In the genomic region with DNA sequence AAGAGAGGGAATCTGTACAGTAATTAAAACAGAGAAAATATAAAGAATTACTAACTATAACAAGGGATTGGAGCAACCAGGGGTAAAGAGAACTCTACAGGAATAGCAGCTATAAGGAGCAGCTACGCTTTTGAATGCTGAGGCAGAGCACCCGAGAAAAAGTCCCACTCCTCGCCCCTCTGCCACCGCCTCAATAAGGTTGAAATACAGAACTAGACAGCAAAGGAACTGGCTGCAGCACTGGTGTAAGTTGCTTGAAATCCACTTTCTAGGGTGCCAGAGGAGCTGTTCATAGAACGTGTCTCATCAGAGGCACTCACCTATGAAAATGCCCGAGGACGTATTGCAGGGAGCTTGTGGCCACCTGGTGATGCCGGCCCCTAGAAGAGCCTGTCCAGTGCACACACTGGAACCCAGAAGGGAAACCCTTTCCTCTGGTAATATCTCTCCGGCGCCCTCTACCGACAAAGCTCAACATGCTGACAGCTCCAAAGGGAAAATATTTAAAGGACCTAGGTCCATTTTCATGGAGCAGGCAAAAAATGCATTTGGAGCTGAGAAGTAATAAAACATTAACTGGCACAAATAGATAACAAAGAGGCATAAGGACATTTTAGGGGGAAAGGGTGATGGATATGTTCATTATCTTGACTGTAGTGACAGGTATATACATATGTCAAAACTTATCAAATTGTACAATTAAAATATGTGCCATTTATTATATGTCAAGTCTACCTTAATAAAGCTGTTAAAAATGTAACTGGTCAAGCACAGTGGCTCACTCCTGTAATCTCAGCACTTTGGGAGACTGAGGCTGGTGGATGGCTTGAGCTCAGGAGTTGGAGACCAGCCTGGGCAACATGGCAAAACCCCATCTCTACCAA, we compare ENCODE assay signal across 8 cellular contexts.
A peak's percentile ranks its signal among the peaks of the same experiment; 100 is the strongest.
DNase-seq lines count a peak whose midpoint lies in the region; ATAC-seq and TF ChIP-seq lines count a peak whose summit lies in the region.

No MANE protein-coding gene starts in this region.

- H3K27ac Mint-ChIP-seq in activated CD4-positive, alpha-beta T cell treated with anti-CD3 and anti-CD28 coated beads, Interleukin-2, amount 10 ng/mL, durations not matched to agents 24 days and 14 days: no peak overlapping the region
- no peak overlapping the region for H3K27ac Mint-ChIP-seq in stimulated activated memory B cell treated with anti-CD40 and anti-IgM and Interleukin-4, amounts not matched to agents 10 μg/mL and 1 μg/mL and 100 μg/mL, for 72 hours

- no peaks in the 10 kb centered on the region for H3K36me3 Mint-ChIP-seq in activated CD4-positive, alpha-beta T cell treated with anti-CD3 and anti-CD28 coated beads, Interleukin-2, amount 10 ng/mL, durations not matched to agents 24 days and 14 days (ENCODE audit: low read depth)
- no peaks in the 10 kb centered on the region for H3K36me3 Mint-ChIP-seq in stimulated activated memory B cell treated with anti-CD40 and anti-IgM and Interleukin-4, amounts not matched to agents 10 μg/mL and 1 μg/mL and 100 μg/mL, for 72 hours

- H3K4me3 Mint-ChIP-seq in activated CD4-positive, alpha-beta T cell treated with anti-CD3 and anti-CD28 coated beads, Interleukin-2, amount 10 ng/mL, durations not matched to agents 24 days and 14 days: no peak overlapping the region
- H3K4me3 Mint-ChIP-seq in stimulated activated memory B cell treated with anti-CD40 and anti-IgM and Interleukin-4, amounts not matched to agents 10 μg/mL and 1 μg/mL and 100 μg/mL, for 72 hours: no peak overlapping the region

- no peaks in the 10 kb centered on the region for H3K4me1 ChIP-seq in HEK293 (ENCODE audit: control insufficient read depth, insufficient read depth, low read length)

- peaks cover 13% of the 10 kb centered on the region for H3K27me3 Mint-ChIP-seq in activated CD4-positive, alpha-beta T cell treated with anti-CD3 and anti-CD28 coated beads, Interleukin-2, amount 10 ng/mL, durations not matched to agents 24 days and 14 days
- H3K27me3 Mint-ChIP-seq in stimulated activated memory B cell treated with anti-CD40 and anti-IgM and Interleukin-4, amounts not matched to agents 10 μg/mL and 1 μg/mL and 100 μg/mL, for 72 hours: peaks cover 9% of the 10 kb centered on the region

- no peaks in the 10 kb centered on the region for H3K36me3 ChIP-seq in HEK293 (ENCODE audit: control insufficient read depth in 2 of 2, insufficient read depth in 1 of 2, low read length in 2 of 2)

- H3K27ac ChIP-seq in HEK293 (ENCODE audit: extremely low read depth, low read depth, low read length): no peak overlapping the region

- H3K9me3 Mint-ChIP-seq in activated CD4-positive, alpha-beta T cell treated with anti-CD3 and anti-CD28 coated beads, Interleukin-2, amount 10 ng/mL, durations not matched to agents 24 days and 14 days: no peaks in the 10 kb centered on the region
- no peaks in the 10 kb centered on the region for H3K9me3 Mint-ChIP-seq in stimulated activated memory B cell treated with anti-CD40 and anti-IgM and Interleukin-4, amounts not matched to agents 10 μg/mL and 1 μg/mL and 100 μg/mL, for 72 hours

- DNase-seq in activated T-cell treated with anti-CD3 and anti-CD28 coated beads for 24 hours (ENCODE audit: low read depth) (peak; percentile 1), NCI-H1694 treated with DMSO at 0.1 percent for 48 hours (lab: John Stamatoyannopoulos, UW) (peak; percentile 30), fibroblast of the aortic adventitia (ENCODE audit: low read depth) (peak; percentile 78), omental fat pad (ENCODE audit: low spot score) (peak; percentile 65)
- DNase-seq in activated T-cell treated with anti-CD3 and anti-CD28 coated beads, Interleukin-2, amount 50 U/mL, for 1 hour: no peak
- peak; percentile 80 for DNase-seq in activated CD4-positive, alpha-beta T cell treated with anti-CD3 and anti-CD28 coated beads, Interleukin-2, amount 10 ng/mL, durations not matched to agents 24 days and 14 days

- CTCF ChIA-PET in HEK293 (lab: Yijun Ruan, JAX): interaction anchor here (0.5 to 8.5 kb wide), 67 partner anchors 9 to 1875 kb away, joined by 3 to 215 read pairs (median 4); no protein-coding TSS in a partner anchor

- no peak overlapping the region for H3K4me3 ChIP-seq in HEK293 (ENCODE audit: low read depth, low read length)
- H3K4me3 ChIP-seq in fibroblast of the aortic adventitia (ENCODE audit: low read depth, low read length): no peak overlapping the region

- no peaks in the 10 kb centered on the region for H3K4me1 Mint-ChIP-seq in activated CD4-positive, alpha-beta T cell treated with anti-CD3 and anti-CD28 coated beads, Interleukin-2, amount 10 ng/mL, durations not matched to agents 24 days and 14 days
- H3K4me1 Mint-ChIP-seq in stimulated activated memory B cell treated with anti-CD40 and anti-IgM and Interleukin-4, amounts not matched to agents 10 μg/mL and 1 μg/mL and 100 μg/mL, for 72 hours: no peaks in the 10 kb centered on the region

- intact Hi-C loops in activated CD4-positive, alpha-beta T cell treated with anti-CD3 and anti-CD28 coated beads, Interleukin-2, amount 10 ng/mL, durations not matched to agents 24 days and 14 days (cut with micrococcal nuclease): loop anchor here (5.0 kb wide), 1 partner anchor 111 kb away; no protein-coding TSS in a partner anchor

- no peak for ATAC-seq in omental fat pad (ENCODE audit: low FRiP score)
- no peak for ATAC-seq in stimulated activated memory B cell treated with anti-CD40 and anti-IgM and Interleukin-4, amounts not matched to agents 10 μg/mL and 1 μg/mL and 100 μg/mL, for 72 hours

- POLR2A ChIA-PET in HEK293 (lab: Yijun Ruan, JAX): interaction anchor here (0.5 to 1.4 kb wide), 2 partner anchors 113 to 157 kb away, joined by 6 to 11 read pairs; no protein-coding TSS in a partner anchor

- no peaks in the 10 kb centered on the region for H3K9me3 ChIP-seq in HEK293 (ENCODE audit: control insufficient read depth, insufficient read depth, low read depth, low read length)

- TF ChIP-seq CTCF in HEK293 (tag by site-specific recombination; IDR thresholded peaks at IDR 0.05) (no peak), fibroblast of the aortic adventitia (IDR thresholded peaks at IDR 0.05; ENCODE audit: insufficient read depth, low read length) (peak; percentile 86), omental fat pad (IDR thresholded peaks at IDR 0.05) (no peak)

TF ChIP-seq in HEK293, 187 proteins besides CTCF, POLR2A, EP300 and RAD21:
- TF ChIP-seq IKZF3 (tag by site-specific recombination; IDR thresholded peaks at IDR 0.05) (peak; percentile 28; the same call in 1 of the 2 replicates), ZNF514 (tag by site-specific recombination; IDR thresholded peaks at IDR 0.05) (no peak), ZNF654 (tag by site-specific recombination; IDR thresholded peaks at IDR 0.05; ENCODE audit: low read depth) (peak; percentile 57), ZNF660 (tag by site-specific recombination; IDR thresholded peaks at IDR 0.05) (0 out of 2 replicates have a peak, but pooled peaks have one; percentile 22), ZNF112 (tag by site-specific recombination; IDR thresholded peaks at IDR 0.05) (no peak), SETDB1 (IDR thresholded peaks at IDR 0.05; ENCODE audit: insufficient read length, low read length) (peak; percentile 56), ZNF341 (tag by site-specific recombination; IDR thresholded peaks at IDR 0.05; ENCODE audit: low read depth) (0 out of 2 replicates have a peak, but pooled peaks have one; percentile 22)
- TF ChIP-seq, protein P1, sequence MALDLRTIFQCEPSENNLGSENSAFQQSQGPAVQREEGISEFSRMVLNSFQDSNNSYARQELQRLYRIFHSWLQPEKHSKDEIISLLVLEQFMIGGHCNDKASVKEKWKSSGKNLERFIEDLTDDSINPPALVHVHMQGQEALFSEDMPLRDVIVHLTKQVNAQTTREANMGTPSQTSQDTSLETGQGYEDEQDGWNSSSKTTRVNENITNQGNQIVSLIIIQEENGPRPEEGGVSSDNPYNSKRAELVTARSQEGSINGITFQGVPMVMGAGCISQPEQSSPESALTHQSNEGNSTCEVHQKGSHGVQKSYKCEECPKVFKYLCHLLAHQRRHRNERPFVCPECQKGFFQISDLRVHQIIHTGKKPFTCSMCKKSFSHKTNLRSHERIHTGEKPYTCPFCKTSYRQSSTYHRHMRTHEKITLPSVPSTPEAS (tag by site-specific recombination; IDR thresholded peaks at IDR 0.05): 0 out of 2 replicates have a peak, but pooled peaks have one; percentile 31
